12 cellular contexts compared by ENCODE assay signal in genomic region chr7:132697032-132697431, GRCh38.
DNase-seq lines count a peak whose midpoint lies in the region; ATAC-seq and TF ChIP-seq lines count a peak whose summit lies in the region.
"Had no signal": no experiment of that assay in that cellular context is flagged by ENCODE, and none has a peak within 500 bp of the region (broad histone marks: within the 10 kb centered on the region; RNA-seq: fewer than 3 reads in every experiment).

No MANE protein-coding gene starts in this region.

- H3K27me3 Mint-ChIP-seq in WTC11 (ENCODE audit: low read depth): no peaks in the 10 kb centered on the region; the same call in 1 of the 2 replicates

- peaks cover 5% of the 10 kb centered on the region for H3K4me1 Mint-ChIP-seq in WTC11
- H3K4me1 Mint-ChIP-seq: CD8-positive, alpha-beta memory T cell had no signal

- H2BK15ac ChIP-seq in mesenchymal stem cell (ENCODE audit: low read depth, poor library complexity, severe bottlenecking): no peak overlapping the region

- peak; percentile 74 for ATAC-seq in WTC11
- no peak for ATAC-seq in HG03457 (IDR thresholded peaks at IDR 0.05; ENCODE audit: unreplicated experiment)

- H3K14ac ChIP-seq in mesenchymal stem cell (ENCODE audit: low read length in 2 of 2): no peak overlapping the region

- POLR2A ChIA-PET in WTC11 (lab: Charles Lee): no interaction called here

- peaks cover 6% of the 10 kb centered on the region for H3K9me3 Mint-ChIP-seq in WTC11

- H2BK12ac ChIP-seq in mesenchymal stem cell (ENCODE audit: low read length in 2 of 2): no peak overlapping the region

- no peak for TF ChIP-seq CTCF in WTC11 (IDR thresholded peaks at IDR 0.05)

- peaks cover 0 to 9% (median 6%) of the 10 kb centered on the region in 11 experiments; a peak in 7 of 22 replicates for H3K9me3 ChIP-seq in BLaER1 treated with 17β-estradiol and CSF1 and Interleukin-3, amounts not matched to agents 10 nM and 100 nM (replicated peaks in 1 of 11)
- no peaks in the 10 kb centered on the region for H3K9me3 ChIP-seq in mesenchymal stem cell (ENCODE audit: control insufficient read depth, low read length)
- H3K9me3 ChIP-seq: BE2C, Caco-2 had no signal

- no peaks in the 10 kb centered on the region for H4K20me1 ChIP-seq in BLaER1 treated with 17β-estradiol and CSF1 and Interleukin-3, amounts not matched to agents 10 nM and 100 nM

- CTCF ChIA-PET in WTC11 (lab: Charles Lee): interaction anchor here (0.5 kb wide), 1 partner anchor 1688 kb away, joined by 3 read pairs; no protein-coding TSS in a partner anchor

- no peak overlapping the region for H2BK120ac ChIP-seq in mesenchymal stem cell (ENCODE audit: low read depth, low read length)

- H2AK5ac ChIP-seq in mesenchymal stem cell (ENCODE audit: low read length, severe bottlenecking): no peak overlapping the region

- H3K27me3 ChIP-seq in BLaER1 treated with 17β-estradiol and CSF1 and Interleukin-3, amounts not matched to agents 10 nM and 100 nM: no peaks in the 10 kb centered on the region
- peaks cover 7 to 52% of the 10 kb centered on the region in 2 experiments for H3K27me3 ChIP-seq in mesenchymal stem cell (ENCODE audit: control insufficient read depth in 1 of 2, insufficient read depth in 1 of 2, low read length in 2 of 2)
- H3K27me3 ChIP-seq: BE2C had no signal

- 0 out of 22 replicates have a peak overlapping the region, but pooled peaks of 3 of the 11 experiments have one; percentile 8 to 18 (median 10) for H3K9ac ChIP-seq in BLaER1 treated with 17β-estradiol and CSF1 and Interleukin-3, amounts not matched to agents 10 nM and 100 nM
- no peak overlapping the region for H3K9ac ChIP-seq in mesenchymal stem cell (ENCODE audit: low read length)

- H3K4ac ChIP-seq in mesenchymal stem cell (ENCODE audit: low read depth in 1 of 2, low read length in 2 of 2): no peak overlapping the region

- no peak overlapping the region for H3K18ac ChIP-seq in mesenchymal stem cell (ENCODE audit: low read depth in 1 of 2, low read length in 2 of 2)

- H4K8ac ChIP-seq in mesenchymal stem cell (ENCODE audit: low read length): no peak overlapping the region

- H3K4me3 Mint-ChIP-seq in WTC11: no peak overlapping the region
- H3K4me3 Mint-ChIP-seq: CD8-positive, alpha-beta memory T cell had no signal

- no peak overlapping the region for H4K91ac ChIP-seq in mesenchymal stem cell (ENCODE audit: low read length)

- H3K4me3 ChIP-seq in BLaER1 treated with 17β-estradiol and CSF1 and Interleukin-3, amounts not matched to agents 10 nM and 100 nM: no peak overlapping the region
- no peak overlapping the region for H3K4me3 ChIP-seq in mesenchymal stem cell (ENCODE audit: insufficient read depth in 1 of 2, low read depth in 1 of 2, low read length in 2 of 2)

- H2AFZ ChIP-seq in mesenchymal stem cell (ENCODE audit: low read depth, low read length): no peak overlapping the region

- H3K4me1 ChIP-seq in BLaER1 treated with 17β-estradiol and CSF1 and Interleukin-3, amounts not matched to agents 10 nM and 100 nM: peaks cover 15 to 47% (median 38%) of the 10 kb centered on the region in 10 experiments; a peak in 19 of 20 replicates
- no peaks in the 10 kb centered on the region for H3K4me1 ChIP-seq in mesenchymal stem cell (ENCODE audit: control insufficient read depth, insufficient read depth, low read depth, low read length)
- H3K4me1 ChIP-seq: BE2C, Caco-2 had no signal

- peak; percentile 57 for DNase-seq in NCI-H748 (lab: John Stamatoyannopoulos, UW; ENCODE audit: unreplicated experiment)
- DNase-seq in NCI-H748 treated with DMSO at 0.1 percent for 48 hours (lab: John Stamatoyannopoulos, UW): no peak
- no peak for DNase-seq in WTC11 (ENCODE audit: low spot score)
- DNase-seq in mesenchymal stem cell: no peak
- DNase-seq in superior temporal gyrus (ENCODE audit: extremely low spot score): no peak
- no peak for DNase-seq in effector CD8-positive, alpha-beta T cell (lab: John Stamatoyannopoulos, UW)
- DNase-seq: BE2C; Caco-2; CD8-positive, alpha-beta memory T cell; IMR-90 had no signal

- no peaks in the 10 kb centered on the region for H3K79me1 ChIP-seq in mesenchymal stem cell (replicated peaks; ENCODE audit: low read length, poor library complexity, severe bottlenecking)

- peak overlapping the region; percentile 31 to 83 (median 69); a peak in 21 of 22 replicates for H3K4me2 ChIP-seq in BLaER1 treated with 17β-estradiol and CSF1 and Interleukin-3, amounts not matched to agents 10 nM and 100 nM
- H3K4me2 ChIP-seq in mesenchymal stem cell (ENCODE audit: low read length, poor library complexity, severe bottlenecking): no peak overlapping the region

- H2BK5ac ChIP-seq in mesenchymal stem cell (ENCODE audit: low read depth, low read length, poor library complexity, severe bottlenecking): peak overlapping the region; percentile 14

- no peak overlapping the region for H3K27ac Mint-ChIP-seq in WTC11

- no peaks in the 10 kb centered on the region for H3K36me3 ChIP-seq in BLaER1 treated with 17β-estradiol and CSF1 and Interleukin-3, amounts not matched to agents 10 nM and 100 nM
- H3K36me3 ChIP-seq in mesenchymal stem cell (ENCODE audit: control insufficient read depth in 1 of 2, insufficient read depth in 2 of 2, low read depth in 1 of 2, low read length in 2 of 2): no peaks in the 10 kb centered on the region
- H3K36me3 ChIP-seq: BE2C had no signal

- H3K23ac ChIP-seq in mesenchymal stem cell (ENCODE audit: low read length in 2 of 2): no peak overlapping the region

- H3K27ac ChIP-seq in BLaER1 treated with 17β-estradiol and CSF1 and Interleukin-3, amounts not matched to agents 10 nM and 100 nM: peak overlapping the region in 4 of 11 experiments; percentile 2 to 35 (median 18); a peak in 2 of 22 replicates
- H3K27ac ChIP-seq in mesenchymal stem cell (ENCODE audit: low read length, poor library complexity, severe bottlenecking): no peak overlapping the region

- WGBS in mesenchymal stem cell: 64% methylated on average over 2 of the region's 5 CpGs

- no peaks in the 10 kb centered on the region for H3K36me3 Mint-ChIP-seq in WTC11
- H3K36me3 Mint-ChIP-seq: CD8-positive, alpha-beta memory T cell had no signal

TF ChIP-seq in WTC11, 78 proteins besides CTCF, POLR2A, EP300 and RAD21 (continues in another document):
- no peak for TF ChIP-seq NR3C1 (CRISPR knock-in tag; conservative IDR thresholded peaks at IDR 0.05; ENCODE audit: low read depth)
- TF ChIP-seq ATF2 (CRISPR knock-in tag; IDR thresholded peaks at IDR 0.05; ENCODE audit: borderline replicate concordance, low read depth): no peak
- no peak for TF ChIP-seq ZNF138 (CRISPR knock-in tag; conservative IDR thresholded peaks at IDR 0.05)
- no peak for TF ChIP-seq ZBTB43 (CRISPR knock-in tag; IDR thresholded peaks at IDR 0.05)
- TF ChIP-seq ARID4B (CRISPR knock-in tag; IDR thresholded peaks at IDR 0.05; ENCODE audit: borderline replicate concordance): no peak
